ENCODE assay signal across 2 cellular contexts in genomic region chrX:94418065-94418464, GRCh38.
TF ChIP-seq lines count a peak whose summit lies in the region.

No MANE protein-coding gene starts in this region.

TF ChIP-seq in HepG2, 621 proteins besides CTCF, POLR2A, EP300 and RAD21 (continued from another document):
- TF ChIP-seq NCOR1 (IDR thresholded peaks at IDR 0.05; ENCODE audit: borderline replicate concordance, low read length) (no peak), SNAPC2 (CRISPR knock-in tag; IDR thresholded peaks at IDR 0.05) (no peak), SRF (IDR thresholded peaks at IDR 0.05; ENCODE audit: low read depth, low read length) (no peak)

TF ChIP-seq in K562, 482 proteins besides CTCF, POLR2A, EP300 and RAD21 (continued from another document):
- TF ChIP-seq E2F4 (CRISPR knock-in tag; IDR thresholded peaks at IDR 0.05; ENCODE audit: low read depth): no peak
- peak; percentile 24; the same call in 1 of the 2 replicates for TF ChIP-seq MAFG (tag; conservative IDR thresholded peaks at IDR 0.05)
- peak; percentile 31; the same call in 1 of the 2 replicates for TF ChIP-seq C11orf30 (IDR thresholded peaks at IDR 0.05; ENCODE audit: low read depth)
- no peak for TF ChIP-seq REST (CRISPR knock-in tag; IDR thresholded peaks at IDR 0.05; ENCODE audit: low read depth)
- TF ChIP-seq ZNF165 (CRISPR knock-in tag; IDR thresholded peaks at IDR 0.05; ENCODE audit: borderline replicate concordance): no peak
- no peak for TF ChIP-seq KAT8 (IDR thresholded peaks at IDR 0.05; ENCODE audit: low read depth)
- no peak for TF ChIP-seq FOXJ2 (tag; IDR thresholded peaks at IDR 0.05)
- no peak for TF ChIP-seq ZNF408 (CRISPR knock-in tag; IDR thresholded peaks at IDR 0.05; ENCODE audit: low read depth)
- no peak for TF ChIP-seq FOXJ3 (CRISPR knock-in tag; IDR thresholded peaks at IDR 0.05)
- no peak for TF ChIP-seq SMAD4 (CRISPR knock-in tag; conservative IDR thresholded peaks at IDR 0.05)
- no peak for TF ChIP-seq CREBBP (IDR thresholded peaks at IDR 0.05; ENCODE audit: low read depth, low read length)
- no peak for TF ChIP-seq CUX1 (CRISPR knock-in tag; IDR thresholded peaks at IDR 0.05)
- peak; percentile 78 for TF ChIP-seq ZNF316 (IDR thresholded peaks at IDR 0.05)
- no peak for TF ChIP-seq YY1 (IDR thresholded peaks at IDR 0.05; ENCODE audit: borderline replicate concordance in 1 of 3, control insufficient read depth in 1 of 3, extremely low read depth in 1 of 3, insufficient read depth in 3 of 3, insufficient read length in 1 of 3, insufficient replicate concordance in 2 of 3, low read depth in 1 of 3, low read length in 2 of 3)
- TF ChIP-seq BRF2 (IDR thresholded peaks at IDR 0.05; ENCODE audit: borderline replicate concordance, insufficient read depth, insufficient read length): no peak
- no peak for TF ChIP-seq ZBTB11 (CRISPR knock-in tag; IDR thresholded peaks at IDR 0.05)
- TF ChIP-seq ZNF324 (CRISPR knock-in tag; IDR thresholded peaks at IDR 0.05): no peak
